Comparison of ENCODE assay signal across 8 cellular contexts in the genomic region with DNA sequence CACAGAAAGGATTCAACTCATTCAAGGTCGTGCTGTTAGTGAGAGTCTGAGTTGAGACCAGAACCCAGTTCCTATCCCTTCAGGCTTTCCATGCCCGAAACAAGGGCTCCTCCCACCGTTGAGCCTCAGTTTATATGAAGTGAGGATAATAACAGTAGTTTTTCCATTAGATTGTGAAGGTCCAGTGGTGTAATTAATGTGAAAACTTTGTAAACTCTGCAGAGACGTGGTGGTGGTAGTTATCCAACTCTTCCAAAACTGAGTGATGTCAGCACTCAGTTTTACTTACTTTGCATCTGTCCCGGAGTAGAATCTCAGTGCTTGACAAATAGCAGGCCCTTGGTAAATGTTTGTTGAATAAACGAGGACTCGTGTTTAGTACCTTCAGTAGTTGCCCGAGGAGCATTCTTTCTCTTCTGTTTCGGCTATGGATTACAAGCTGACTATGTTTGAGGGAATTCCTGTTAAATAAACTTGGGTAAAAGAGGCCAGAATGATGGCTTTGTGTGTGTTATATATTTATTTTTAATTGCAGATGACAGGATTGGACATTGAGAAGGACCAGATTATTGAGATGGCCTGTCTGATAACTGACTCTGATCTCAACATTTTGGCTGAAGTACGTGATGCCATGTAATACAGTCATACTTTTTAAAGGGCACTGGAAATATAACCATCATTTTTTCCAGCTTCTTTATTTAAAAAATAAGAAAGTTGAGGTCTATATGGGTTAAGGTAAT. TPM values are rescaled to one million over a fixed set of nuclear protein-coding genes. Genes with fewer than 3 reads are reported as not detected.
DNase-seq lines count a peak whose midpoint lies in the region; ATAC-seq and TF ChIP-seq lines count a peak whose summit lies in the region.

No MANE protein-coding gene starts in this region.

- intact Hi-C loops in Calu3 (cut with micrococcal nuclease; ENCODE audit: unreplicated experiment) (no loop called here), posterior vena cava (cut with DNase I) (no loop called here)

- H3K27me3 Mint-ChIP-seq in Calu3 (ENCODE audit: unreplicated experiment) (no peaks in the 10 kb centered on the region), mesothelial cell of epicardium (ENCODE audit: low read depth) (no peaks in the 10 kb centered on the region)

- H3K9me3 Mint-ChIP-seq in Calu3 (ENCODE audit: low read depth, unreplicated experiment): no peaks in the 10 kb centered on the region
- no peaks in the 10 kb centered on the region for H3K9me3 Mint-ChIP-seq in mesothelial cell of epicardium

- H3K4me3 ChIP-seq in coronary artery: peak overlapping the region; percentile 94

- DNase-seq in Calu3: no peak
- peak; percentile 32 for DNase-seq in NAMALWA (ENCODE audit: low spot score)
- DNase-seq in coronary artery (ENCODE audit: low spot score): no peak
- no peak for DNase-seq in mesothelial cell of epicardium (ENCODE audit: low spot score in 2 of 2, unreplicated experiment in 2 of 2)
- no peak for DNase-seq in central memory CD4-positive, alpha-beta T cell
- no peak for DNase-seq in HT-29 (ENCODE audit: low spot score)
- no peak for DNase-seq in posterior vena cava (ENCODE audit: low spot score)

- peaks cover 24% of the 10 kb centered on the region for H3K36me3 Mint-ChIP-seq in Calu3 (ENCODE audit: insufficient read depth, unreplicated experiment)
- H3K36me3 Mint-ChIP-seq in mesothelial cell of epicardium: peaks cover 5% of the 10 kb centered on the region

- H3K27ac Mint-ChIP-seq in Calu3 (ENCODE audit: unreplicated experiment): peak overlapping the region; percentile 98
- H3K27ac Mint-ChIP-seq in mesothelial cell of epicardium: peak overlapping the region; percentile 99

- ATAC-seq in GM21825 (IDR thresholded peaks at IDR 0.05; ENCODE audit: unreplicated experiment): no peak

- CTCF ChIA-PET in Calu3 (lab: Charles Lee): no interaction called here

- H3K4me1 Mint-ChIP-seq in Calu3 (ENCODE audit: low read depth, unreplicated experiment) (peaks cover 26% of the 10 kb centered on the region), mesothelial cell of epicardium (peaks cover 47% of the 10 kb centered on the region)

- no TSS peak for BruUV-seq in Calu3 (replicated peaks; lab: Mats Ljungman, UMichigan)

- peak overlapping the region; percentile 77 to 88 for H3K27ac ChIP-seq in coronary artery

- H3K4me3 Mint-ChIP-seq in Calu3 (ENCODE audit: low read depth, unreplicated experiment): peak overlapping the region; percentile 100
- H3K4me3 Mint-ChIP-seq in mesothelial cell of epicardium: peak overlapping the region; percentile 99

- TF ChIP-seq CTCF in Calu3 (IDR thresholded peaks at IDR 0.05; ENCODE audit: unreplicated experiment): no peak
- TF ChIP-seq CTCF in coronary artery (IDR thresholded peaks at IDR 0.05): no peak
- TF ChIP-seq CTCF in mesothelial cell of epicardium (IDR thresholded peaks at IDR 0.05; ENCODE audit: unreplicated experiment): no peak

RNA-seq across cellular contexts. Expression of a gene that starts 1.0 kb away (rescaled TPM):
- total RNA-seq in Calu3 (2022) (69.1 and 74.2 TPM in 2 replicates), mesothelial cell of epicardium (71.4 to 83.5 TPM (median 77.2 TPM) in 3 replicates), posterior vena cava (100 to 1,000 TPM; 104 to 132 TPM)
- total RNA-seq in HT-29 (2014; rRNA removed; shearing (Covaris generic)): 94.3 and 95.7 TPM in 2 replicates

RNA-seq across cellular contexts. Expression of a gene that starts 39.8 kb away (rescaled TPM):
- total RNA-seq in Calu3 (2022) (22.0 and 26.4 TPM in 2 replicates), mesothelial cell of epicardium (30.4 to 38.2 TPM (median 35.7 TPM) in 3 replicates), posterior vena cava (10 to 100 TPM; 21.0 to 23.2 TPM)
- 18.7 and 24.0 TPM in 2 replicates for total RNA-seq in HT-29 (2014; rRNA removed; shearing (Covaris generic))

RNA-seq across cellular contexts. Expression of a gene that starts 40.0 kb away (rescaled TPM):
- total RNA-seq in Calu3 (2022) (3.8 and 6.7 TPM in 2 replicates), mesothelial cell of epicardium (7.1 to 8.8 TPM (median 8.1 TPM) in 3 replicates), posterior vena cava (1 to 10 TPM; 2.4 to 4.1 TPM)
- 6.3 and 12.9 TPM in 2 replicates for total RNA-seq in HT-29 (2014; rRNA removed; shearing (Covaris generic))
